15 cellular contexts compared by ENCODE assay signal in the genomic region with DNA sequence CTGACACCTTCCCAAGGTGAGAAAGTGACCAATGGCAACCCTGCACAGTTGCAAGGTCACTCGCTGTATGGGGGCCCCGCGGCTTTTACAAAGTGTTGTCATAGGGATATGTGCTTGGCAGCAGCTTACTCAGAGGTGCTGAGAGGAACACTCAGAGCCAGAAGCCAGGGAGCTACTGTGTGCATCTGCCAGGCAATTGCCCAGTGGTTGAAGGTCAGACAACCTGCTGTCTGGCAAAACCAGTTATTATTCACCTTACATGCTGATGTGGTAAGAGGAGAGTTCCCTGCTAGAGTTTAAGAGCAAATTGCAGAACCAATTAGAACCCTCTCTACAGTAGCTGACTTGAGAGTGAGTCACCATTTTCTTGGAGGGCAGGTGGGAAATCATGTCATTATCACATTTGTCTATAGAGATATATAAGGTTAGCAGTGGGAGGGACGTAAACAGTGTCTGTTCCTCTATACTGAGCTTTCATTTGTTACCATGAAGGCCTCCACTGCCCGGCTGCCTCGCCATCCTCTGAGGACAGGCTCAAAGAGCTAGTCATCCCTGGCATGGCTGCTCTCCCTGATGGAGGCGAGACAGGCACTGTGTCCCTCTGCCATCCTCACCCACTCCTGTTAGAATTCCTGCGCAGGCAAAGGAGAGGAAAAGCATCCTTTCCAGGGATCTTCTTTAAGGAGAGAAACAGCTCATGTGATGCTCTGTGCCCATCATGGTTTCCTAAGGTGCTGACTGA.
A peak's percentile ranks its signal among the peaks of the same experiment; 100 is the strongest.
DNase-seq lines count a peak whose midpoint lies in the region; ATAC-seq, FAIRE-seq and TF ChIP-seq lines count a peak whose summit lies in the region.
"Had no signal": no experiment of that assay in that cellular context is flagged by ENCODE, and none has a peak within 500 bp of the region (broad histone marks: within the 10 kb centered on the region; RNA-seq: fewer than 3 reads in every experiment).

No MANE protein-coding gene starts in this region.

- 95% methylated on average over 4 of the region's 8 CpGs; no CpG with 5 or more reads in 1 of the 2 experiments for WGBS in IMR-90 (ENCODE audit: extremely low coverage in 2 of 2, insufficient read length in 1 of 2), 2 experiments

- H3K36me3 Mint-ChIP-seq in astrocyte (ENCODE audit: low read depth, unreplicated experiment), result peaks cover 11% of the 10 kb centered on the region

- FAIRE-seq in astrocyte (lab: Jason Lieb, UNC), result no peak
- FAIRE-seq in islet of Langerhans (lab: Jason Lieb, UNC), result peak; percentile 86
- FAIRE-seq: H1 had no signal

- TF ChIP-seq CTCF in IMR-90 (conservative IDR thresholded peaks at IDR 0.05; ENCODE audit: low read depth, low read length) (no peak), astrocyte (IDR thresholded peaks at IDR 0.05; ENCODE audit: insufficient read depth, low read depth, low read length) (no peak)

- peaks cover 2% of the 10 kb centered on the region for H3K9me3 Mint-ChIP-seq in astrocyte (ENCODE audit: unreplicated experiment)
- H3K9me3 Mint-ChIP-seq: nephron had no signal

- H4K20me1 ChIP-seq in IMR-90 (ENCODE audit: insufficient read depth, low read length) (0 out of 2 replicates have a peak, but pooled peaks cover 2% of the 10 kb centered on the region), astrocyte (ENCODE audit: insufficient read depth, low read length) (no peaks in the 10 kb centered on the region)

- no peak for ATAC-seq in IMR-90 (ENCODE audit: low read depth)
- ATAC-seq in HG02970 (IDR thresholded peaks at IDR 0.05; ENCODE audit: low FRiP score, unreplicated experiment), result no peak
- no peak for ATAC-seq in HG03196 (IDR thresholded peaks at IDR 0.05; ENCODE audit: unreplicated experiment)
- ATAC-seq: Panc1 had no signal

- TF ChIP-seq RAD21 in IMR-90 (IDR thresholded peaks at IDR 0.05; ENCODE audit: low read length), result no peak

- H3K27me3 Mint-ChIP-seq in astrocyte (ENCODE audit: low read depth, unreplicated experiment), result no peaks in the 10 kb centered on the region

- no peak overlapping the region for H3K56ac ChIP-seq in IMR-90 (ENCODE audit: extremely low read depth, insufficient read depth, low read length)

- H3K4me3 ChIP-seq in IMR-90 (ENCODE audit: insufficient read depth, low read depth, low read length), result no peak overlapping the region
- no peak overlapping the region for H3K4me3 ChIP-seq in astrocyte (ENCODE audit: insufficient read depth, low read depth, low read length)
- H3K4me3 ChIP-seq: testis had no signal

- H3K4me1 Mint-ChIP-seq in astrocyte (ENCODE audit: low read depth, unreplicated experiment), result peaks cover 11% of the 10 kb centered on the region
- H3K4me1 Mint-ChIP-seq: CD14-positive monocyte had no signal

- H3K4me3 Mint-ChIP-seq in astrocyte (ENCODE audit: unreplicated experiment), result no peak overlapping the region
- H3K4me3 Mint-ChIP-seq: CD14-positive monocyte, nephron had no signal

- no peak overlapping the region for H2BK5ac ChIP-seq in IMR-90 (ENCODE audit: low read depth, low read length, poor library complexity, severe bottlenecking)

- intact Hi-C loops in IMR-90 (cut with micrococcal nuclease), result no loop called here

- no peak overlapping the region for H3K9ac ChIP-seq in IMR-90 (ENCODE audit: low read depth, low read length)
- H3K9ac ChIP-seq in astrocyte (ENCODE audit: low read length), result no peak overlapping the region

- DNase-seq in ELR (ENCODE audit: low read depth) (peak; percentile 16), IMR-90 (peak; percentile 12), astrocyte (ENCODE audit: low read depth) (peak; percentile 21), DMS153 treated with DMSO at 0.1 percent for 48 hours (lab: John Stamatoyannopoulos, UW; ENCODE audit: unreplicated experiment) (no peak), SKM-1 (lab: John Stamatoyannopoulos, UW; ENCODE audit: unreplicated experiment) (no peak)
- DNase-seq: MV-4-11, NCI-H446, testis had no signal

- no peak overlapping the region for H3K27ac ChIP-seq in IMR-90 (ENCODE audit: insufficient read depth, low read length)
- H3K27ac ChIP-seq in astrocyte (ENCODE audit: low read depth, low read length), result no peak overlapping the region
- H3K27ac ChIP-seq: testis had no signal

- TF ChIP-seq POLR2A in IMR-90 (IDR thresholded peaks at IDR 0.05; ENCODE audit: low read depth, low read length), result no peak

- 0 out of 2 replicates have a peak, but pooled peaks cover 5% of the 10 kb centered on the region for H3K4me1 ChIP-seq in IMR-90 (ENCODE audit: control insufficient read depth, insufficient read depth, low read length)
- H3K4me1 ChIP-seq in astrocyte (ENCODE audit: insufficient read depth, low read length), result peaks cover 18% of the 10 kb centered on the region

- H4K8ac ChIP-seq in IMR-90 (ENCODE audit: low read depth in 2 of 2, low read length in 2 of 2), result no peak overlapping the region

- H3K9me1 ChIP-seq in IMR-90 (ENCODE audit: insufficient read depth, low read length), result peaks cover 10% of the 10 kb centered on the region

- no peaks in the 10 kb centered on the region for H3K9me3 ChIP-seq in IMR-90 (ENCODE audit: control insufficient read depth, insufficient read depth, low read length)
- H3K9me3 ChIP-seq in astrocyte (ENCODE audit: insufficient read depth, low read depth, low read length), result no peaks in the 10 kb centered on the region
- H3K9me3 ChIP-seq: testis had no signal

- POLR2A ChIA-PET in IMR-90 (lab: Charles Lee; ENCODE audit: unreplicated experiment), result no interaction called here

- H3K36me3 ChIP-seq in IMR-90 (ENCODE audit: control insufficient read depth, insufficient read depth, low read length) (peaks cover 4% of the 10 kb centered on the region), astrocyte (ENCODE audit: insufficient read depth, low read length) (no peaks in the 10 kb centered on the region)

- H3K79me2 ChIP-seq in astrocyte (ENCODE audit: insufficient read depth, low read length), result no peaks in the 10 kb centered on the region

- no peak overlapping the region for H4K5ac ChIP-seq in IMR-90 (ENCODE audit: low read depth, low read length)

- no peak overlapping the region for H2AFZ ChIP-seq in IMR-90 (replicated peaks; ENCODE audit: low read length, poor library complexity)
- H2AFZ ChIP-seq in astrocyte (ENCODE audit: low read depth, low read length), result no peak overlapping the region

- in situ Hi-C loops in IMR-90 (cut with MboI; ENCODE audit: low sequenced_read_pairs), result no loop called here

- H2AK5ac ChIP-seq in IMR-90 (ENCODE audit: low read depth, low read length), result no peak overlapping the region

- no peak overlapping the region for H3K18ac ChIP-seq in IMR-90 (ENCODE audit: low read depth, low read length)

- H2BK20ac ChIP-seq in IMR-90 (ENCODE audit: low read depth, low read length), result no peak overlapping the region

- no peak overlapping the region for H3K27ac Mint-ChIP-seq in astrocyte (ENCODE audit: unreplicated experiment)
- H3K27ac Mint-ChIP-seq: nephron had no signal

- no peak overlapping the region for H2AK9ac ChIP-seq in IMR-90 (replicated peaks; ENCODE audit: low read depth, low read length, poor library complexity)

- H3K4me2 ChIP-seq in IMR-90 (ENCODE audit: low read depth, low read length) (no peak overlapping the region), astrocyte (ENCODE audit: low read length) (no peak overlapping the region)

- CTCF ChIA-PET in IMR-90 (lab: Yijun Ruan, JAX), result no interaction called here

- no peak overlapping the region for H4K91ac ChIP-seq in IMR-90 (ENCODE audit: insufficient read depth, low read depth, low read length)

- H3K23ac ChIP-seq in IMR-90 (ENCODE audit: low read depth, low read length), result no peak overlapping the region

- no peak overlapping the region for H3K4ac ChIP-seq in IMR-90 (ENCODE audit: low read depth, low read length)

- H3K27me3 ChIP-seq in IMR-90 (ENCODE audit: control insufficient read depth, insufficient read depth, low read length) (no peaks in the 10 kb centered on the region), astrocyte (ENCODE audit: insufficient read depth, low read length) (no peaks in the 10 kb centered on the region)
- H3K27me3 ChIP-seq: testis had no signal

- no peak overlapping the region for H2BK15ac ChIP-seq in IMR-90 (ENCODE audit: low read depth, low read length)

- H3K14ac ChIP-seq in IMR-90 (replicated peaks; ENCODE audit: low read depth, low read length), result no peak overlapping the region

- BruUV-seq in IMR-90 (replicated peaks; lab: Mats Ljungman, UMichigan), result no TSS peak

- no peaks in the 10 kb centered on the region for H3K79me1 ChIP-seq in IMR-90 (ENCODE audit: low read depth in 1 of 2, low read length in 2 of 2)

- H2BK120ac ChIP-seq in IMR-90 (ENCODE audit: low read depth, low read length), result no peak overlapping the region

- dilution Hi-C loops in IMR-90 (cut with HindIII; ENCODE audit: low sequenced_read_pairs, unreplicated experiment), result no loop called here

TF ChIP-seq in IMR-90, 13 proteins besides CTCF, POLR2A, EP300 and RAD21:
- TF ChIP-seq, protein P1, sequence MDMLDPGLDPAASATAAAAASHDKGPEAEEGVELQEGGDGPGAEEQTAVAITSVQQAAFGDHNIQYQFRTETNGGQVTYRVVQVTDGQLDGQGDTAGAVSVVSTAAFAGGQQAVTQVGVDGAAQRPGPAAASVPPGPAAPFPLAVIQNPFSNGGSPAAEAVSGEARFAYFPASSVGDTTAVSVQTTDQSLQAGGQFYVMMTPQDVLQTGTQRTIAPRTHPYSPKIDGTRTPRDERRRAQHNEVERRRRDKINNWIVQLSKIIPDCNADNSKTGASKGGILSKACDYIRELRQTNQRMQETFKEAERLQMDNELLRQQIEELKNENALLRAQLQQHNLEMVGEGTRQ (IDR thresholded peaks at IDR 0.05; ENCODE audit: low read depth, low read length), result no peak
- TF ChIP-seq MXI1 (IDR thresholded peaks at IDR 0.05; ENCODE audit: borderline replicate concordance, low read depth, low read length) (no peak), RFX5 (IDR thresholded peaks at IDR 0.05; ENCODE audit: low read depth, low read length) (no peak)

Comparison
In these comparisons a context has a peak if more than half of its experiments do, and no peak if none do; other contexts are left out.
1. DNase-seq: peak in ELR (single experiment), IMR-90 (single experiment) and astrocyte (single experiment); none in DMS153 treated with DMSO at 0.1 percent for 48 hours (single experiment) and SKM-1 (single experiment).